ENCODE assay signal across 8 cellular contexts in the genomic region with DNA sequence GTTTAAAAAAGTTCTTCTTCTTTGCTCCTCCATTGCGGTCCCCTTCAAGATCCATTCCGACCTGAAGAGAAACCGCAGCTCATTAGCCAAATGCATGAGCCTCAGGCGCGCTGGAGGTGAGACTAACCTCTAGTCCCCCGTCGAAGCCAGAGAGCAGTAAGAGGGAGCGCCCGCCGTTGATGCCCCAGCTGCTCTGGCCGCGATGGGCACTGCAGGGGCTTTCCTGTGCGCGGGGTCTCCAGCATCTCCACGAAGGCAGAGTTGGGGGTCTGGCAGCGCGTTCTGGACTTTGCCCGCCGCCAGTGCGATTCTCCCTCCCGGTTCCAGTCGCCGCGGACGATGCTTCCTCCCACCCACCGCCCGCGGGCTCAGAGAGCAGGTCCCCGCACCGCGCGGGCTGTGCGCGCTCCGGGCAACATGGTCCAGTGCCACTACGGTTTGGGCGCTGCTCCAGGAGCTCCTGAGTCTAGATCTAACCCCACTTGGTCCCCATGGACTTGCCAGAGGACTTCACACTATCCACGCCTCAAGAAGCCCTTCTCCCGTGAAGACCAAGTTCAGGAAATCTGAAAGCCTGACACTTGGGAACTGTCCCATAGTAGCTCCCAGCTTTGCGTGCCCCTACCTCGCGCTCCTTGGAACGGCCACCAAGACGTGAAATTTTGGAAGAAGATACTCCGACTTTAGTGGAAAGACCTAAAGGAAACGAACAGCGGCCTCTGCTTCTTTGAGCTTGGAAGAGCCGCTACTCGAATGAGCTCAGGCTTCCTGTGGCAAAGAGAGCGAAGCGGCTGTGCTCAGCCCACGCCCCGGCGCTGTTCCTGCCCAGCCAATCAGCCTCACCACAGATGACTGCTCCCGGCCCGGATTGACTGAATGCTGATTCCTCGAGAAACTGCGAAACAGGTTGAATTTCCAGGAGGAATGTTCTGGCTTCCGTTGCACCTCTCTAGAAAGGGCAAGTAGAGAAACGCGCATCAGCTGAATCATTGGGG. TPM values are rescaled to one million over a fixed set of nuclear protein-coding genes. Genes with fewer than 3 reads are reported as not detected.
DNase-seq lines count a peak whose midpoint lies in the region; ATAC-seq and TF ChIP-seq lines count a peak whose summit lies in the region.

A gene (minus strand): TSS at position 755 of the 995 bp plus-strand sequence. CDS start 700 bp downstream, at position 55.

- H3K4me3 Mint-ChIP-seq in activated CD8-positive, alpha-beta T cell treated with anti-CD3 and anti-CD28 coated beads for 36 hours, result peak within 1 kb of the TSS; percentile 70

- POLR2A ChIA-PET in activated CD8-positive, alpha-beta T cell treated with anti-CD3 and anti-CD28 coated beads for 36 hours (lab: Charles Lee), result interaction anchor here (0.7 to 2.8 kb wide), 9 partner anchors 12 to 447 kb away, joined by 3 to 18 read pairs (median 5); a partner anchor contains a TSS

- no peaks in the 10 kb centered on the region for H3K9me3 Mint-ChIP-seq in activated CD8-positive, alpha-beta T cell treated with anti-CD3 and anti-CD28 coated beads for 36 hours

- intact Hi-C loops in activated CD8-positive, alpha-beta T cell treated with anti-CD3 and anti-CD28 coated beads for 36 hours (cut with micrococcal nuclease), result no loop called here

- peaks cover 31% of the 10 kb centered on the region for H3K4me1 Mint-ChIP-seq in activated CD8-positive, alpha-beta T cell treated with anti-CD3 and anti-CD28 coated beads for 36 hours (ENCODE audit: low read depth)

- H3K27me3 Mint-ChIP-seq in activated CD8-positive, alpha-beta T cell treated with anti-CD3 and anti-CD28 coated beads for 36 hours, result peaks cover 8% of the 10 kb centered on the region

- H3K9me3 ChIP-seq in endocrine pancreas (ENCODE audit: control insufficient read depth, low read length), result no peaks in the 10 kb centered on the region

- H3K36me3 ChIP-seq in GM06990 (ENCODE audit: control insufficient read depth, insufficient read depth, low read length), result no peaks in the 10 kb centered on the region
- no peaks in the 10 kb centered on the region for H3K36me3 ChIP-seq in endocrine pancreas (ENCODE audit: control insufficient read depth, insufficient read depth, low read length)

- H3K4me1 ChIP-seq in endocrine pancreas (ENCODE audit: control insufficient read depth, insufficient read depth, low read length), result peaks cover 25% of the 10 kb centered on the region

- H3K9ac ChIP-seq in endocrine pancreas (ENCODE audit: control insufficient read depth, insufficient read depth, low read length), result peak within 1 kb of the TSS; percentile 94

- DNase-seq in GM06990 (ENCODE audit: extremely low read depth, insufficient read length) (peak; percentile 33), LoVo (ENCODE audit: low spot score) (peak; percentile 90), medulla oblongata (ENCODE audit: extremely low spot score) (peak; percentile 20), COR-L47 (lab: John Stamatoyannopoulos, UW) (no peak)
- DNase-seq in activated CD8-positive, alpha-beta T cell treated with anti-CD3 and anti-CD28 coated beads for 36 hours, result peak; percentile 74
- DNase-seq in stimulated activated CD8-positive, alpha-beta memory T cell treated with anti-CD3 and anti-CD28 coated beads, Interleukin-12 subunit alpha, Interleukin-12 subunit beta, amount 100 ng/mL, for 4 hours (ENCODE audit: low read depth), result peak; percentile 28

- peak within 1 kb of the TSS; percentile 86 for H3K27ac Mint-ChIP-seq in activated CD8-positive, alpha-beta T cell treated with anti-CD3 and anti-CD28 coated beads for 36 hours

- CTCF ChIA-PET in activated CD8-positive, alpha-beta T cell treated with anti-CD3 and anti-CD28 coated beads for 36 hours (lab: Charles Lee), result interaction anchor here (0.8 to 2.0 kb wide), 6 partner anchors 12 to 68 kb away, joined by 3 to 9 read pairs (median 4); no protein-coding TSS in a partner anchor

- ATAC-seq in GM21737 (IDR thresholded peaks at IDR 0.05; ENCODE audit: unreplicated experiment), result peak; percentile 61
- ATAC-seq in activated CD8-positive, alpha-beta T cell treated with anti-CD3 and anti-CD28 coated beads for 36 hours, result peak; percentile 84

- no peak for TF ChIP-seq CTCF in GM06990 (IDR thresholded peaks at IDR 0.05; ENCODE audit: insufficient read depth, low read length, poor library complexity, severe bottlenecking)
- TF ChIP-seq CTCF in activated CD8-positive, alpha-beta T cell treated with anti-CD3 and anti-CD28 coated beads for 36 hours (IDR thresholded peaks at IDR 0.05), result no peak

- peak within 1 kb of the TSS; percentile 58 for H3K4me3 ChIP-seq in GM06990 (replicated peaks; ENCODE audit: low read depth, low read length)
- H3K4me3 ChIP-seq in endocrine pancreas (ENCODE audit: control insufficient read depth, insufficient read depth, low read length), result peak within 1 kb of the TSS; percentile 99

- H3K27me3 ChIP-seq in GM06990 (replicated peaks; ENCODE audit: control insufficient read depth, insufficient read depth, low read length) (no peaks in the 10 kb centered on the region; the same call in 1 of the 2 replicates), endocrine pancreas (ENCODE audit: control insufficient read depth, insufficient read depth, low read length) (no peaks in the 10 kb centered on the region)

- peaks cover 1% of the 10 kb centered on the region for H3K36me3 Mint-ChIP-seq in activated CD8-positive, alpha-beta T cell treated with anti-CD3 and anti-CD28 coated beads for 36 hours (ENCODE audit: low read depth)

RNA-seq across cellular contexts. Expression of the gene that starts here (rescaled TPM):
- total RNA-seq in activated CD8-positive, alpha-beta T cell treated with anti-CD3 and anti-CD28 coated beads for 36 hours, result 1 to 10 TPM; 8.8 to 8.9 TPM
